13 cellular contexts compared by ENCODE assay signal in the genomic region with DNA sequence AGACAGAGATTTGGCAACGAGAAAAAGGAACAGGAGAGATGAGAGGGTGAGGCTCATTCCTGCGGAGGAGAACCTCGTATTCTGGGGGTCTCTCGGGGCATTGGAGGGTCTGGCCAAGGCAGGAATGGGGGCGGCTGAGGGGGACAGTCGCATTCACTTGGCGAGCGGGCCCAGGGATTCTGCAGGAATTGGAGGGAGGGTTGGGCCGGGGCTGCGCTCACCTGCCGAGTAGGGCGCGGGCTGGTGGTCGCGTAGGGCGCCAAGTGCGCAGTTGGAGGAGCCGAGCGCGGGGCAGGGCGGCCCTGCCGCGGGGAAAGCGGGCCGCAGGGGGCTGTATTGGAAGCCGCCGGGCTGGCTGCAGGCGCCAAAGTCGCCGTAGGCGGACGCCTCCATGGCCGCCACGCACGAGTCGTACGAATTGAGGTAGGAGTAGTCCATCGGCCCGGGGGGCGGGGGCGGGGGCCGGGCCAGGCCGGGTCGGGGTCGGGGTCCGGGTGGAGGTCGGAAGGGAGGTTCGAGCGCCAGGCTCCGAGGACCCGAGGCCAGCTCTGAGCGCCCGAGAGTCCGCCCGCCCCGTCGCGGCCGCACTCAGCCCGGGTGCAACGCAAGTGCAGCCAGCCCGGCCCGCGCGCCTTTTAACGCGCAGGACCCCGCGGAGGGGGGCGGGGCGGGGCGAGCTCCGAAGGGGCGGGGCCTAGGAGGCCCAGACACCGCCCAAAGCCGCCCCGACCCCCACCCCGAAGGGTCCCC. TPM values are rescaled to one million over a fixed set of nuclear protein-coding genes. Genes with fewer than 3 reads are reported as not detected.
A peak's percentile ranks its signal among the peaks of the same experiment; 100 is the strongest.
DNase-seq lines count a peak whose midpoint lies in the region; ATAC-seq and TF ChIP-seq lines count a peak whose summit lies in the region.
"Had no signal": no experiment of that assay in that cellular context is flagged by ENCODE, and none has a peak within 500 bp of the region (broad histone marks: within the 10 kb centered on the region; RNA-seq: fewer than 3 reads in every experiment).

A gene (minus strand): TSS at position 610 of the 750 bp plus-strand sequence. CDS start 172 bp downstream, at position 438.

- H3K4me3 ChIP-seq in Peyer's patch (peak within 1 kb of the TSS in 3 of 4 donors; percentile 6 to 22 (median 13)), hepatocyte (no peak within 1 kb of the TSS)
- H3K4me3 ChIP-seq: body of pancreas had no signal

- H3K9me2 ChIP-seq in hepatocyte (replicated peaks; ENCODE audit: insufficient read depth): no peaks in the 10 kb centered on the region

- H3K4me2 ChIP-seq in hepatocyte: peak within 1 kb of the TSS; percentile 84

- no peak within 1 kb of the TSS for H3K27ac Mint-ChIP-seq in osteocyte (ENCODE audit: unreplicated experiment)
- H3K27ac Mint-ChIP-seq: activated CD4-positive, alpha-beta memory T cell treated with anti-CD3 and anti-CD28 coated beads for 36 hours had no signal

- H3K27me3 Mint-ChIP-seq in osteocyte (ENCODE audit: unreplicated experiment): peaks cover 27% of the 10 kb centered on the region

- no peaks in the 10 kb centered on the region for H4K20me1 ChIP-seq in hepatocyte (ENCODE audit: insufficient read depth, poor library complexity, severe bottlenecking)

- peaks cover 6% of the 10 kb centered on the region for H3K36me3 Mint-ChIP-seq in osteocyte (ENCODE audit: unreplicated experiment)

- TF ChIP-seq CTCF in Peyer's patch (IDR thresholded peaks at IDR 0.05) (no peak), hepatocyte (IDR thresholded peaks at IDR 0.05; ENCODE audit: poor library complexity) (no peak), osteocyte (IDR thresholded peaks at IDR 0.05) (no peak)

- DNase-seq in D341Med (ENCODE audit: low spot score): peak; percentile 33
- DNase-seq in Peyer's patch: no peak
- DNase-seq in hepatocyte (ENCODE audit: low spot score): no peak
- no peak for DNase-seq in osteocyte (ENCODE audit: extremely low spot score, unreplicated experiment)
- DNase-seq in NCI-H1092 (lab: John Stamatoyannopoulos, UW): no peak
- DNase-seq in activated CD8-positive, alpha-beta memory T cell treated with anti-CD3 and anti-CD28 coated beads, Interleukin-2, amount 50 U/mL, for 48 hours: no peak
- DNase-seq in SHP77 treated with DMSO at 0.1 percent for 48 hours (lab: John Stamatoyannopoulos, UW): no peak
- DNase-seq: activated CD4-positive, alpha-beta memory T cell treated with anti-CD3 and anti-CD28 coated beads for 36 hours; body of pancreas; Kasumi-1 had no signal

- peaks cover 21% of the 10 kb centered on the region for H3K4me1 Mint-ChIP-seq in osteocyte (ENCODE audit: unreplicated experiment)

- no peak for TF ChIP-seq POLR2A in Peyer's patch (IDR thresholded peaks at IDR 0.05)

- H3K27ac ChIP-seq in Peyer's patch (no peak within 1 kb of the TSS), hepatocyte (no peak within 1 kb of the TSS)
- H3K27ac ChIP-seq: body of pancreas, RWPE1 had no signal

- H3K36me3 ChIP-seq in Peyer's patch: no peaks in the 10 kb centered on the region
- no peaks in the 10 kb centered on the region for H3K36me3 ChIP-seq in hepatocyte (replicated peaks; ENCODE audit: insufficient read depth, low read depth)

- H3K9me3 Mint-ChIP-seq in osteocyte (ENCODE audit: unreplicated experiment): no peaks in the 10 kb centered on the region
- H3K9me3 Mint-ChIP-seq: activated CD4-positive, alpha-beta memory T cell treated with anti-CD3 and anti-CD28 coated beads for 36 hours had no signal

- H3K4me3 Mint-ChIP-seq in osteocyte (ENCODE audit: unreplicated experiment): peak within 1 kb of the TSS; percentile 56
- H3K4me3 Mint-ChIP-seq: activated CD4-positive, alpha-beta memory T cell treated with anti-CD3 and anti-CD28 coated beads for 36 hours had no signal

- H3K79me2 ChIP-seq in hepatocyte: no peaks in the 10 kb centered on the region

- peaks cover 0 to 11% (median 0%) of the 10 kb centered on the region in 4 donors for H3K9me3 ChIP-seq in Peyer's patch
- H3K9me3 ChIP-seq in hepatocyte (ENCODE audit: low read depth): no peaks in the 10 kb centered on the region
- H3K9me3 ChIP-seq: body of pancreas had no signal

- H3K4me1 ChIP-seq in Peyer's patch (peaks cover 12 to 37% (median 24%) of the 10 kb centered on the region in 4 donors), hepatocyte (ENCODE audit: insufficient read depth) (peaks cover 24% of the 10 kb centered on the region)

- ATAC-seq in GM19452 (IDR thresholded peaks at IDR 0.05; ENCODE audit: unreplicated experiment): no peak
- ATAC-seq: body of pancreas had no signal

- H3K27me3 ChIP-seq in Peyer's patch (peaks cover 5 to 31% of the 10 kb centered on the region in 2 donors), hepatocyte (peaks cover 92% of the 10 kb centered on the region)

- H2AFZ ChIP-seq in hepatocyte: peak within 1 kb of the TSS; percentile 19

- 13% methylated on average over 8 of the region's 78 CpGs for WGBS in hepatocyte (ENCODE audit: low lambda C conversion rate, missing lambda C conversion rate)

RNA-seq across cellular contexts. Expression of the gene that starts here (rescaled TPM):
- total RNA-seq in Peyer's patch (not detected), hepatocyte (0.48 TPM in 1 of 2 replicates, not detected in the other), osteocyte (not detected in 2 replicates)
- not detected in 2 replicates for polyA plus RNA-seq in hepatocyte
- total RNA-seq: activated CD4-positive, alpha-beta memory T cell treated with anti-CD3 and anti-CD28 coated beads for 36 hours; body of pancreas; lower leg skin had no signal
